ENCODE assay signal across 17 cellular contexts in genomic region chr6:121971886-121972285, GRCh38.
DNase-seq lines count a peak whose midpoint lies in the region; ATAC-seq and TF ChIP-seq lines count a peak whose summit lies in the region.
"Had no signal": no experiment of that assay in that cellular context is flagged by ENCODE, and none has a peak within 500 bp of the region (broad histone marks: within the 10 kb centered on the region; RNA-seq: fewer than 3 reads in every experiment).

No MANE protein-coding gene starts in this region.

- H3K27ac ChIP-seq in Karpas-422 (ENCODE audit: low read length) (no peak overlapping the region), colonic mucosa (no peak overlapping the region)
- H3K27ac ChIP-seq: BLaER1 treated with 17β-estradiol and CSF1 and Interleukin-3, amounts not matched to agents 10 nM and 100 nM had no signal

- no peak for ATAC-seq in HG02588 (IDR thresholded peaks at IDR 0.05; ENCODE audit: unreplicated experiment)
- no peak for ATAC-seq in sciatic nerve

- H3K9me2 ChIP-seq in Karpas-422 (replicated peaks; ENCODE audit: insufficient read depth, low read length), result no peaks in the 10 kb centered on the region; the same call in 1 of the 2 replicates

- no peak overlapping the region for H3K4me2 ChIP-seq in Karpas-422 (ENCODE audit: low read depth, low read length, poor library complexity, severe bottlenecking)
- H3K4me2 ChIP-seq: BLaER1 treated with 17β-estradiol and CSF1 and Interleukin-3, amounts not matched to agents 10 nM and 100 nM had no signal

- in situ Hi-C loops in astrocyte of the spinal cord (cut with HindIII; ENCODE audit: low sequenced_read_pairs), result no loop called here

- H3K9me3 ChIP-seq in Karpas-422 (ENCODE audit: low read length) (no peaks in the 10 kb centered on the region), colonic mucosa (no peaks in the 10 kb centered on the region)
- H3K9me3 ChIP-seq: BLaER1 treated with 17β-estradiol and CSF1 and Interleukin-3, amounts not matched to agents 10 nM and 100 nM had no signal

- H3K79me2 ChIP-seq in Karpas-422 (ENCODE audit: low read length), result no peaks in the 10 kb centered on the region

- H3K4me1 ChIP-seq in Karpas-422 (ENCODE audit: low read length), result no peaks in the 10 kb centered on the region
- no peaks in the 10 kb centered on the region for H3K4me1 ChIP-seq in colonic mucosa
- H3K4me1 ChIP-seq: BLaER1 treated with 17β-estradiol and CSF1 and Interleukin-3, amounts not matched to agents 10 nM and 100 nM had no signal

- H3K27me3 ChIP-seq in kidney epithelial cell (ENCODE audit: control insufficient read depth, insufficient read depth, low read length) (no peaks in the 10 kb centered on the region), Karpas-422 (ENCODE audit: low read length) (no peaks in the 10 kb centered on the region), colonic mucosa (no peaks in the 10 kb centered on the region)
- H3K27me3 ChIP-seq: BLaER1 treated with 17β-estradiol and CSF1 and Interleukin-3, amounts not matched to agents 10 nM and 100 nM had no signal

- H3K4me3 ChIP-seq in astrocyte of the spinal cord (ENCODE audit: low read depth, low read length), result no peak overlapping the region
- no peak overlapping the region for H3K4me3 ChIP-seq in kidney epithelial cell (ENCODE audit: low read depth, low read length)
- no peak overlapping the region for H3K4me3 ChIP-seq in Karpas-422 (ENCODE audit: low read length)
- no peak overlapping the region for H3K4me3 ChIP-seq in colonic mucosa
- H3K4me3 ChIP-seq: BLaER1 treated with 17β-estradiol and CSF1 and Interleukin-3, amounts not matched to agents 10 nM and 100 nM had no signal

- no peaks in the 10 kb centered on the region for H4K20me1 ChIP-seq in Karpas-422 (ENCODE audit: insufficient read depth, low read depth, low read length)
- H4K20me1 ChIP-seq: BLaER1 treated with 17β-estradiol and CSF1 and Interleukin-3, amounts not matched to agents 10 nM and 100 nM had no signal

- no peak for TF ChIP-seq CTCF in astrocyte of the spinal cord (IDR thresholded peaks at IDR 0.05; ENCODE audit: low read depth, low read length)
- no peak for TF ChIP-seq CTCF in kidney epithelial cell (IDR thresholded peaks at IDR 0.05; ENCODE audit: insufficient read depth, low read length, poor library complexity, severe bottlenecking)
- TF ChIP-seq CTCF in colonic mucosa (IDR thresholded peaks at IDR 0.05), result no peak

- no peak overlapping the region for H2AFZ ChIP-seq in Karpas-422 (ENCODE audit: low read length)

- DNase-seq in AG08395 (ENCODE audit: low spot score) (peak; percentile 29), HS-5 (ENCODE audit: low read depth) (peak; percentile 32), astrocyte of the spinal cord (ENCODE audit: low read depth, low spot score) (peak; percentile 32), kidney epithelial cell (ENCODE audit: low read depth) (peak; percentile 2), Karpas-422 (no peak), sciatic nerve (ENCODE audit: low spot score) (no peak), colonic mucosa (no peak)
- DNase-seq: activated CD4-positive, CD25-positive, alpha-beta regulatory T cell; activated gamma-delta T cell treated with Interleukin-2 at 50 U/mL for 16 hours; DMS 273 treated with DMSO at 0.1 percent for 48 hours; NCI-H2029; NCI-H774; RPMI8226; stimulated activated CD4-positive, alpha-beta T cell treated with anti-CD3 and anti-CD28 coated beads, Interleukin-12 subunit alpha, Interleukin-12 subunit beta, amount 100 ng/mL, for 4 hours; stimulated activated naive CD4-positive, alpha-beta T cell had no signal

- intact Hi-C loops in sciatic nerve (cut with DNase I), result no loop called here
- intact Hi-C loops in colonic mucosa (cut with DNase I), result no loop called here

- H3K9ac ChIP-seq in Karpas-422 (ENCODE audit: low read length), result no peak overlapping the region
- H3K9ac ChIP-seq in colonic mucosa (ENCODE audit: low read depth in 2 of 2, low read length in 2 of 2), result no peak overlapping the region
- H3K9ac ChIP-seq: BLaER1 treated with 17β-estradiol and CSF1 and Interleukin-3, amounts not matched to agents 10 nM and 100 nM had no signal

- H3K36me3 ChIP-seq in kidney epithelial cell (ENCODE audit: control insufficient read depth, insufficient read depth, low read length) (no peaks in the 10 kb centered on the region), Karpas-422 (ENCODE audit: insufficient read depth, low read length) (no peaks in the 10 kb centered on the region), colonic mucosa (no peaks in the 10 kb centered on the region)
- H3K36me3 ChIP-seq: BLaER1 treated with 17β-estradiol and CSF1 and Interleukin-3, amounts not matched to agents 10 nM and 100 nM had no signal

Comparison
In these comparisons a context has a peak if more than half of its experiments do, and no peak if none do; other contexts are left out.
1. DNase-seq: peak in AG08395 (single experiment), HS-5 (single experiment), astrocyte of the spinal cord (single experiment) and kidney epithelial cell (single experiment); none in Karpas-422 (single experiment), sciatic nerve (single experiment) and colonic mucosa (single experiment).